ENCODE assay signal across 10 cellular contexts in the genomic region with DNA sequence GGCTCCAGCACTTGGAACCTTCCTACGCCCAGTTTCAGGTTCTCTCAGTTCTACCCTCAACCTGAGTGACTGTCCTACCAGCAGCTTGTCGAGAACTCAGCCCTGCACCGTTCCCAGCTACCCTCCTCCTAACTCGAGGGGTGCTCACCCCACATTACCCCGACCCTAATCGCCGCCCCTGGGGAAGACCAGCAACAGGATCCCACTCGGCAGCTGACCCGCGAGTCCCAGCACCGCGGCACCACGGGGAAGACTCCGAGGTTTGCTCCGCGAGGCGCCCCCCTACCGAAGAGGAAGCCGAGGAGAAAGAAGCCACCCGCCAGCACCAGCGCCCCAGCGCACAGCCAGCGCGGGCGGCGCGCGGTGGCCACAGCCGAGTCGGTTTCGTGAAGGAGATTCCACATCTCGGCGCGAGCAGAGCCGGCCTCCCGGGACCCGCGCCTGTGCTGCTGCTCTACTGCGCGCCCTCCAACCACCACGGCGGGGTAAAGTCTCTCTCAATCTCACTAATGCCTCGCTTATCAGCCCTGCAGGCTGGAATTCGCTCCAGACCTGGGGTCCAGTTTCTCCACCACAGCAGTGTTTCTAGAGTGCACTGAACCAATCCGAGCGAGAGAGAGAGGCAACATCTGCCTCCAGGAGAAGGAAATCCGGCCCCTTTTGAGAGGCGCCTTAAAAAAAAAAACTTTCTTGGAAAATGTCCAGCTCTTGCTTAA. TPM values are rescaled to one million over a fixed set of nuclear protein-coding genes. Genes with fewer than 3 reads are reported as not detected.
DNase-seq lines count a peak whose midpoint lies in the region; ATAC-seq, FAIRE-seq and TF ChIP-seq lines count a peak whose summit lies in the region.
"Had no signal": no experiment of that assay in that cellular context is flagged by ENCODE, and none has a peak within 500 bp of the region (broad histone marks: within the 10 kb centered on the region; RNA-seq: fewer than 3 reads in every experiment).

Gene FOLH1 (minus strand): TSS at position 597 of the 716 bp plus-strand sequence. CDS start 193 bp downstream, at position 404.

- DNase-seq in AG10803 (ENCODE audit: low read depth) (peak; percentile 0), Karpas-422 (no peak), NCI-H2081 treated with DMSO at 0.1 percent for 48 hours (lab: John Stamatoyannopoulos, UW) (no peak), NCI-H446 treated with DMSO at 0.1 percent for 48 hours (lab: John Stamatoyannopoulos, UW) (no peak)
- DNase-seq: EL, NCI-H524 treated with DMSO at 0.1 percent for 48 hours had no signal

- H3K4me3 ChIP-seq in AG10803 (ENCODE audit: low read length) (no peak within 1 kb of the TSS), HUES64 (ENCODE audit: low read length) (peak within 1 kb of the TSS; percentile 39), mucosa of stomach (ENCODE audit: low read length) (no peak within 1 kb of the TSS), Karpas-422 (ENCODE audit: low read length) (no peak within 1 kb of the TSS)

- H3K36me3 ChIP-seq in HUES64 (ENCODE audit: insufficient read depth, low read length) (no peaks in the 10 kb centered on the region), mucosa of stomach (ENCODE audit: control insufficient read depth, insufficient read depth, low read length) (no peaks in the 10 kb centered on the region), Karpas-422 (ENCODE audit: insufficient read depth, low read length) (no peaks in the 10 kb centered on the region)

- H3K4me1 ChIP-seq in HUES64 (ENCODE audit: insufficient read depth, low read length) (no peaks in the 10 kb centered on the region), mucosa of stomach (ENCODE audit: control insufficient read depth, insufficient read depth, low read length) (no peaks in the 10 kb centered on the region), Karpas-422 (ENCODE audit: low read length) (no peaks in the 10 kb centered on the region)

- H3K79me2 ChIP-seq in Karpas-422 (ENCODE audit: low read length): no peaks in the 10 kb centered on the region

- no peak within 1 kb of the TSS for H3K9ac ChIP-seq in HUES64 (ENCODE audit: low read depth, low read length)
- peak within 1 kb of the TSS; percentile 28 for H3K9ac ChIP-seq in mucosa of stomach (ENCODE audit: low read length)
- H3K9ac ChIP-seq in Karpas-422 (ENCODE audit: low read length): no peak within 1 kb of the TSS

- H3K9me3 ChIP-seq in HUES64 (ENCODE audit: insufficient read depth, low read depth, low read length) (peaks cover 33% of the 10 kb centered on the region), mucosa of stomach (ENCODE audit: control insufficient read depth, low read length) (no peaks in the 10 kb centered on the region), Karpas-422 (ENCODE audit: low read length) (no peaks in the 10 kb centered on the region)

- no peaks in the 10 kb centered on the region for H3K9me2 ChIP-seq in Karpas-422 (replicated peaks; ENCODE audit: insufficient read depth, low read length)

- peak; percentile 12 for FAIRE-seq in endometrium (lab: Jason Lieb, UNC)

- no peak for ATAC-seq in GM18520 (IDR thresholded peaks at IDR 0.05; ENCODE audit: unreplicated experiment)

- peaks cover 8% of the 10 kb centered on the region for H3K27me3 ChIP-seq in HUES64 (ENCODE audit: insufficient read depth, low read length)
- no peaks in the 10 kb centered on the region for H3K27me3 ChIP-seq in mucosa of stomach (ENCODE audit: control insufficient read depth, insufficient read depth, low read length)
- H3K27me3 ChIP-seq in Karpas-422 (ENCODE audit: low read length): no peaks in the 10 kb centered on the region

- no peak within 1 kb of the TSS for H3K4me2 ChIP-seq in Karpas-422 (ENCODE audit: low read depth, low read length, poor library complexity, severe bottlenecking)

- H3K27ac ChIP-seq in HUES64 (ENCODE audit: low read depth, low read length): no peak within 1 kb of the TSS
- no peak within 1 kb of the TSS for H3K27ac ChIP-seq in Karpas-422 (ENCODE audit: low read length)

- no peak for TF ChIP-seq CTCF in AG10803 (conservative IDR thresholded peaks at IDR 0.05; ENCODE audit: low read length)

- no peak within 1 kb of the TSS for H2AFZ ChIP-seq in Karpas-422 (ENCODE audit: low read length)

- 83% methylated on average over 46 of the region's 48 CpGs for WGBS in HUES64

- H4K20me1 ChIP-seq in Karpas-422 (ENCODE audit: insufficient read depth, low read depth, low read length): no peaks in the 10 kb centered on the region

RNA-seq across cellular contexts. Expression of gene FOLH1, which starts in this region (rescaled TPM):
- polyA plus RNA-seq in HUES64 (2013, experiment 1 of 2): not detected
- not detected for polyA plus RNA-seq in HUES64 (2013, experiment 2 of 2)
- total RNA-seq in Karpas-422 (2014; rRNA removed; shearing (Covaris generic); ENCODE audit: low replicate concordance): not detected in 2 replicates
